Comparison of ENCODE assay signal across 15 cellular contexts in the genomic region with DNA sequence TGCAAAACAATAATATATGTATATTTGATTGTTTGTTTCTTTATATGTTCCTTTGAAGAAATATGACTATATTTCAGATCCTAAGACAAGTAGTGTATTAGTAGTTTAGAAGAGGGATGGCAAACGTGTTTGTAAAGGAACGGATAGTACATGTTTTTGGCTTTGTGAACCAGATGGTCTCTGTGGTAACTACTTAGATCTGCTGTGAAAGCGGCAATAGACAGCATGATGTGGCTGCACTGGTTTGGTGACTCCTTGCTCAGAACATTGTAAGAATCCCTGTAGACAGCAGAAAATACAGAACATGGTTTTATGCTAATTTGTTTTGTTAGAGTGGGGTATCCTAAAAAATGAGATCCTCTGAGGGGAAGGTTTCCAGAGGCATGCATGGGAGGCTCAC. TPM values are rescaled to one million over a fixed set of nuclear protein-coding genes. Genes with fewer than 3 reads are reported as not detected.
DNase-seq lines count a peak whose midpoint lies in the region; ATAC-seq, FAIRE-seq and TF ChIP-seq lines count a peak whose summit lies in the region.
"Had no signal": no experiment of that assay in that cellular context is flagged by ENCODE, and none has a peak within 500 bp of the region (broad histone marks: within the 10 kb centered on the region; RNA-seq: fewer than 3 reads in every experiment).

No MANE protein-coding gene starts in this region.

- no peak for TF ChIP-seq CTCF in foreskin fibroblast (IDR thresholded peaks at IDR 0.05; ENCODE audit: low read depth, low read length)
- no peak for TF ChIP-seq CTCF in GM13976 (IDR thresholded peaks at IDR 0.05; ENCODE audit: borderline replicate concordance, control extremely low read depth, extremely low read depth, insufficient read depth, missing control alignments)

- no peak for TF ChIP-seq POLR2A in GM18505 (IDR thresholded peaks at IDR 0.05; ENCODE audit: borderline replicate concordance, extremely low read depth, insufficient read depth, insufficient read length)

- H3K4me3 ChIP-seq in foreskin fibroblast (ENCODE audit: low read depth in 1 of 2, low read length in 2 of 2) = no peak overlapping the region
- H3K4me3 ChIP-seq: upper lobe of right lung had no signal

- FAIRE-seq in GM19239 (lab: Jason Lieb, UNC) = peak; percentile 91

- peak; percentile 67 for DNase-seq in G401 (ENCODE audit: low spot score)
- no peak for DNase-seq in GM19239 (ENCODE audit: insufficient read length, low spot score)
- peak; percentile 72 for DNase-seq in NAMALWA (ENCODE audit: low spot score)
- DNase-seq in foreskin fibroblast = peak; percentile 7 to 18
- DNase-seq in GM13976 (ENCODE audit: low spot score) = no peak
- DNase-seq in DMS153 (lab: John Stamatoyannopoulos, UW) = no peak
- DNase-seq in NCI-H2107 (lab: John Stamatoyannopoulos, UW) = no peak
- DNase-seq: activated CD4-positive, alpha-beta T cell treated with anti-CD3 and anti-CD28 coated beads, Interleukin-2, amount 10 ng/mL, durations not matched to agents 24 days and 14 days; hypothalamus; NCI-H774; SK-N-SH; upper lobe of right lung had no signal

- ATAC-seq in GM18505 (IDR thresholded peaks at IDR 0.05; ENCODE audit: unreplicated experiment) = no peak
- ATAC-seq: activated naive CD4-positive, alpha-beta T cell treated with anti-CD3 and anti-CD28 coated beads, Interleukin-2, amount 50 U/mL, for 72 hours; sciatic nerve; upper lobe of right lung had no signal

- in situ Hi-C loops in G401 (cut with HindIII; ENCODE audit: low sequenced_read_pairs) = no loop called here
- in situ Hi-C loops in GM13976 (cut with MboI; ENCODE audit: low sequenced_read_pairs, unreplicated experiment) = no loop called here

RNA-seq across cellular contexts. Expression of a gene that starts 3.1 kb away (rescaled TPM):
- total RNA-seq in G401 (2014; rRNA removed; shearing (Covaris generic)) = 35.3 and 44.4 TPM in 2 replicates

RNA-seq across cellular contexts. Expression of a gene that starts 58.5 kb away (rescaled TPM):
- total RNA-seq in G401 (2014; rRNA removed; shearing (Covaris generic)) = 67.6 and 109 TPM in 2 replicates

Comparison
In these comparisons a context has a peak if more than half of its experiments do, and no peak if none do; other contexts are left out.
1. DNase-seq: peak in G401 (single experiment), NAMALWA (single experiment) and foreskin fibroblast (2 of 2); none in GM19239 (single experiment), GM13976 (single experiment), DMS153 (single experiment) and NCI-H2107 (single experiment).